10 cellular contexts compared by ENCODE assay signal in genomic region chr4:987689-988513, GRCh38. TPM values are rescaled to one million over a fixed set of nuclear protein-coding genes. Genes with fewer than 3 reads are reported as not detected.
DNase-seq lines count a peak whose midpoint lies in the region; ATAC-seq and TF ChIP-seq lines count a peak whose summit lies in the region.
"Had no signal": no experiment of that assay in that cellular context is flagged by ENCODE, and none has a peak within 500 bp of the region (broad histone marks: within the 10 kb centered on the region; RNA-seq: fewer than 3 reads in every experiment).

No MANE protein-coding gene starts in this region.

- H3K27ac ChIP-seq in WERI-Rb-1 (no peak overlapping the region), gastrocnemius medialis (no peak overlapping the region)

- H3K36me3 ChIP-seq in WERI-Rb-1, result peaks cover 14% of the 10 kb centered on the region
- peaks cover 0 to 11% of the 10 kb centered on the region in 2 donors for H3K36me3 ChIP-seq in gastrocnemius medialis

- peak; percentile 6 for ATAC-seq in GM19467 (IDR thresholded peaks at IDR 0.05; ENCODE audit: unreplicated experiment)
- no peak for ATAC-seq in gastrocnemius medialis

- TF ChIP-seq CTCF in WERI-Rb-1 (IDR thresholded peaks at IDR 0.05; ENCODE audit: low read depth, low read length) (no peak), foreskin fibroblast (IDR thresholded peaks at IDR 0.05; ENCODE audit: low read depth, low read length) (no peak), gastrocnemius medialis (IDR thresholded peaks at IDR 0.05 in 4 of 5, conservative IDR thresholded peaks at IDR 0.05 in 1 of 5) (no peak)

- H3K9me3 ChIP-seq in WERI-Rb-1 (ENCODE audit: severe bottlenecking) (no peaks in the 10 kb centered on the region), gastrocnemius medialis (no peaks in the 10 kb centered on the region)

- TF ChIP-seq POLR2A in gastrocnemius medialis (IDR thresholded peaks at IDR 0.05) (no peak), erythroblast (IDR thresholded peaks at IDR 0.05; ENCODE audit: low read length) (no peak)

- in situ Hi-C loops in gastrocnemius medialis (cut with MboI; ENCODE audit: low sequenced_read_pairs in 4 of 4), result no loop called here

- intact Hi-C loops in gastrocnemius medialis (cut with DNase I; ENCODE audit: low total_unique reads), result loop anchor here (5.0 kb wide), 1 partner anchor 56 kb away; the partner anchor contains the start of genes GAK and TMEM175

- H3K27me3 ChIP-seq in WERI-Rb-1 (ENCODE audit: insufficient read depth, low read depth, severe bottlenecking), result no peaks in the 10 kb centered on the region
- H3K27me3 ChIP-seq in gastrocnemius medialis, result no peaks in the 10 kb centered on the region

- H3K4me1 ChIP-seq in gastrocnemius medialis, result peaks cover 14 to 22% of the 10 kb centered on the region in 2 donors

- H3K4me3 ChIP-seq in WERI-Rb-1 (ENCODE audit: low read depth, low read length), result peak overlapping the region; percentile 51
- peak overlapping the region; percentile 62 to 87 for H3K4me3 ChIP-seq in foreskin fibroblast (ENCODE audit: low read depth in 1 of 2, low read length in 2 of 2)
- H3K4me3 ChIP-seq in gastrocnemius medialis, result peak overlapping the region; percentile 57 to 80 (median 63)

- DNase-seq in WERI-Rb-1 (no peak), foreskin fibroblast (no peak), gastrocnemius medialis (no peak), NCI-H1417 treated with DMSO at 0.1 percent for 48 hours (lab: John Stamatoyannopoulos, UW) (no peak), NCI-H1092 treated with DMSO at 0.1 percent for 48 hours (lab: John Stamatoyannopoulos, UW) (no peak), glomerular visceral epithelial cell (ENCODE audit: extremely low spot score) (no peak), erythroblast (lab: John Stamatoyannopoulos, UW) (no peak)
- DNase-seq: cerebellar nuclear complex, NCI-H510A had no signal

RNA-seq across cellular contexts. Expression of gene IDUA, which starts 1.1 kb away (rescaled TPM):
- total RNA-seq in gastrocnemius medialis, result 10 to 100 TPM in 1 of 4 donors, 1 to 10 TPM in 2, under 1 TPM in 1; 0.12 to 10.8 (median 2.4) TPM

RNA-seq across cellular contexts. Expression of gene SLC26A1, which starts 5.3 kb away (rescaled TPM):
- total RNA-seq in gastrocnemius medialis, result under 1 TPM in 1 of 4 donors, not detected in 3; 0.16 TPM

RNA-seq across cellular contexts. Expression of gene DGKQ, which starts 14.5 kb away (rescaled TPM):
- total RNA-seq in gastrocnemius medialis, result 1 to 10 TPM; 3.2 to 5.2 (median 4.5) TPM

RNA-seq across cellular contexts. Expression of gene FGFRL1, which starts 23.5 kb away (rescaled TPM):
- 10 to 100 TPM; 10.4 to 32.4 (median 15.2) TPM for total RNA-seq in gastrocnemius medialis

RNA-seq across cellular contexts. Expression of gene TMEM175, which starts 55.6 kb away (rescaled TPM):
- 10 to 100 TPM; 15.3 to 29.6 (median 20.8) TPM for total RNA-seq in gastrocnemius medialis
